8 cellular contexts compared by ENCODE assay signal in genomic region chr7:7944619-7945282, GRCh38. TPM values are rescaled to one million over a fixed set of nuclear protein-coding genes. Genes with fewer than 3 reads are reported as not detected.
A peak's percentile ranks its signal among the peaks of the same experiment; 100 is the strongest.
DNase-seq lines count a peak whose midpoint lies in the region; ATAC-seq and TF ChIP-seq lines count a peak whose summit lies in the region.

No MANE protein-coding gene starts in this region.

- DNase-seq in dermis blood vessel endothelial cell = peak; percentile 50
- DNase-seq in stimulated activated effector memory CD8-positive, alpha-beta T cell treated with anti-CD3 and anti-CD28 coated beads, Interleukin-12 subunit alpha, Interleukin-12 subunit beta, amount 100 ng/mL, for 72 hours (ENCODE audit: low spot score in 2 of 2) = peak; percentile 44 to 85
- DNase-seq in medulla oblongata (ENCODE audit: extremely low spot score) = no peak
- no peak for DNase-seq in hepatocyte (ENCODE audit: low spot score)
- no peak for DNase-seq in NCI-H187 (lab: John Stamatoyannopoulos, UW)

- 79% methylated on average over 7 of the region's 7 CpGs for WGBS in hepatocyte (ENCODE audit: low lambda C conversion rate, missing lambda C conversion rate)

- H3K27ac Mint-ChIP-seq in T-helper 1 cell treated with Interleukin-12 subunit alpha and Interleukin-12 subunit beta and Interleukin-4 antibody, amounts not matched to agents 30 μg/mL and 1 μg/mL, for 36 hours = peak overlapping the region; percentile 83
- H3K27ac Mint-ChIP-seq in stimulated activated effector memory CD8-positive, alpha-beta T cell treated with anti-CD3 and anti-CD28 coated beads, Interleukin-12 subunit alpha, Interleukin-12 subunit beta, amount 100 ng/mL, for 72 hours = peak overlapping the region; percentile 71

- H3K4me3 ChIP-seq in hepatocyte = no peak overlapping the region

- no peaks in the 10 kb centered on the region for H3K79me2 ChIP-seq in hepatocyte

- no peak overlapping the region for H2AFZ ChIP-seq in hepatocyte

- H3K27me3 ChIP-seq in hepatocyte = no peaks in the 10 kb centered on the region

- no peak for TF ChIP-seq CTCF in hepatocyte (IDR thresholded peaks at IDR 0.05; ENCODE audit: poor library complexity)

- H3K4me1 ChIP-seq in hepatocyte (ENCODE audit: insufficient read depth) = peaks cover 3% of the 10 kb centered on the region

- H3K9me3 ChIP-seq in hepatocyte (ENCODE audit: low read depth) = no peaks in the 10 kb centered on the region

- H3K36me3 Mint-ChIP-seq in T-helper 1 cell treated with Interleukin-12 subunit alpha and Interleukin-12 subunit beta and Interleukin-4 antibody, amounts not matched to agents 30 μg/mL and 1 μg/mL, for 36 hours (ENCODE audit: low read depth) = no peaks in the 10 kb centered on the region
- peaks cover 5% of the 10 kb centered on the region for H3K36me3 Mint-ChIP-seq in stimulated activated effector memory CD8-positive, alpha-beta T cell treated with anti-CD3 and anti-CD28 coated beads, Interleukin-12 subunit alpha, Interleukin-12 subunit beta, amount 100 ng/mL, for 72 hours

- H3K9me2 ChIP-seq in hepatocyte (replicated peaks; ENCODE audit: insufficient read depth) = no peaks in the 10 kb centered on the region

- peaks cover 20% of the 10 kb centered on the region for H3K4me1 Mint-ChIP-seq in T-helper 1 cell treated with Interleukin-12 subunit alpha and Interleukin-12 subunit beta and Interleukin-4 antibody, amounts not matched to agents 30 μg/mL and 1 μg/mL, for 36 hours (ENCODE audit: low read depth)
- peaks cover 40% of the 10 kb centered on the region for H3K4me1 Mint-ChIP-seq in stimulated activated effector memory CD8-positive, alpha-beta T cell treated with anti-CD3 and anti-CD28 coated beads, Interleukin-12 subunit alpha, Interleukin-12 subunit beta, amount 100 ng/mL, for 72 hours

- peak overlapping the region; percentile 61 for H3K4me3 Mint-ChIP-seq in T-helper 1 cell treated with Interleukin-12 subunit alpha and Interleukin-12 subunit beta and Interleukin-4 antibody, amounts not matched to agents 30 μg/mL and 1 μg/mL, for 36 hours
- H3K4me3 Mint-ChIP-seq in stimulated activated effector memory CD8-positive, alpha-beta T cell treated with anti-CD3 and anti-CD28 coated beads, Interleukin-12 subunit alpha, Interleukin-12 subunit beta, amount 100 ng/mL, for 72 hours = peak overlapping the region; percentile 68

- H4K20me1 ChIP-seq in hepatocyte (ENCODE audit: insufficient read depth, poor library complexity, severe bottlenecking) = no peaks in the 10 kb centered on the region

- no peaks in the 10 kb centered on the region for H3K9me3 Mint-ChIP-seq in T-helper 1 cell treated with Interleukin-12 subunit alpha and Interleukin-12 subunit beta and Interleukin-4 antibody, amounts not matched to agents 30 μg/mL and 1 μg/mL, for 36 hours
- no peaks in the 10 kb centered on the region for H3K9me3 Mint-ChIP-seq in stimulated activated effector memory CD8-positive, alpha-beta T cell treated with anti-CD3 and anti-CD28 coated beads, Interleukin-12 subunit alpha, Interleukin-12 subunit beta, amount 100 ng/mL, for 72 hours

- ATAC-seq in GM18907 (IDR thresholded peaks at IDR 0.05; ENCODE audit: unreplicated experiment) (peak; percentile 96), HG02938 (IDR thresholded peaks at IDR 0.05; ENCODE audit: unreplicated experiment) (peak; percentile 92)
- peak; percentile 99 for ATAC-seq in stimulated activated effector memory CD8-positive, alpha-beta T cell treated with anti-CD3 and anti-CD28 coated beads, Interleukin-12 subunit alpha, Interleukin-12 subunit beta, amount 100 ng/mL, for 72 hours

- H3K27ac ChIP-seq in hepatocyte = no peak overlapping the region

- H3K27me3 Mint-ChIP-seq in T-helper 1 cell treated with Interleukin-12 subunit alpha and Interleukin-12 subunit beta and Interleukin-4 antibody, amounts not matched to agents 30 μg/mL and 1 μg/mL, for 36 hours (ENCODE audit: low read depth) = no peaks in the 10 kb centered on the region

- H3K4me2 ChIP-seq in hepatocyte = no peak overlapping the region

- H3K36me3 ChIP-seq in hepatocyte (replicated peaks; ENCODE audit: insufficient read depth, low read depth) = no peaks in the 10 kb centered on the region

RNA-seq across cellular contexts. Expression of gene GLCCI1, which starts 23.8 kb away (rescaled TPM):
- 0.85 and 2.1 TPM in 2 replicates for total RNA-seq in dermis blood vessel endothelial cell
- 18.2 and 21.4 TPM in 2 replicates for total RNA-seq in hepatocyte
- 15.7 and 28.8 TPM in 2 replicates for polyA plus RNA-seq in hepatocyte

Comparison
In these comparisons a context has a peak if more than half of its experiments do, and no peak if none do; other contexts are left out.
1. DNase-seq: peak in dermis blood vessel endothelial cell (single experiment) and stimulated activated effector memory CD8-positive, alpha-beta T cell treated with anti-CD3 and anti-CD28 coated beads, Interleukin-12 subunit alpha, Interleukin-12 subunit beta, amount 100 ng/mL, for 72 hours (2 of 2); none in medulla oblongata (single experiment), hepatocyte (single experiment) and NCI-H187 (0 of 2).
2. Peak in every context shown above with its lines, with median percentiles within 50 percentile points of each other: ATAC-seq.